In the genomic region with DNA sequence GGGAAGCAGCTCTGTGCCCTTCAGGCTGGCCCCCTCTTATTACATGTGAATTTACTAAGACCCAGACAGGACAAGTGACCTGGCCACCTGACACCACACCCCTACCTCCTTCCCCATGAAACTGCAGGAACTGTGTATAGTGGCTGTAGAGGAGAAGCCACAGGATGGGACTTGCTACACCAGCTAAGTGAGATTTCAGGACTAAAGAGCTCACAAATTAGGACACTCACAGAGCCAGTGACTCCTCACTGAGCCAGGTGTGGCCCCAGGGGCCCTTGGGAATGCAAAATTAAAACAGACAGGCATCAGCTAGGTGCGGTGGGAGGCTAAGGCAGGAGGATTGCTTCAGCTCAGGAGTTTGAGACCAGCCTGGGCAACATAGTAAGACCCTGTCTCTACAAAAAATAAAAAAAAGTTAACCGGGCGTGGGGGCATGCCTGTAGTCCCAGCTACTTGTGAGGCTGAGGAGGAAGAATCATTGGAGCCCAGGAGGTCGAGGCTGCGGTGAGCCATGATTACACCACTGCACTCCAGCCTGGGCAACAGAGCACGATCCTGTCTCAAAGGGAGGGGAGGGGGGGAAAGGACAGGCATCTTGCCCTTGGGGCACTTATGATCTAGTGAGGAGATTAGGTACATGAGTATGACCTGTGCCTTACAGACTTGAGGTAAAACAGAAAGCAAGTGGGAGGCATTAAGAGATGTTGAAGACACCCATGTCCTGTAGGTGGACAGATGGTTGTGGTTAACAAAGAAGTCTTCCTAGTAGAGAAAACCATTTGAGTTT, we compare ENCODE assay signal across 19 cellular contexts.
"Had no signal": no experiment of that assay in that cellular context is flagged by ENCODE, and none has a peak within 500 bp of the region (broad histone marks: within the 10 kb centered on the region; RNA-seq: fewer than 3 reads in every experiment).

No MANE protein-coding gene starts in this region.

- H3K27me3 Mint-ChIP-seq: naive B cell had no signal

- H3K9me3 Mint-ChIP-seq: activated naive CD4-positive, alpha-beta T cell treated with anti-CD3 and anti-CD28 coated beads, Interleukin-2, amount 10 ng/mL, durations not matched to agents 7 days and 5 days; activated T-helper 17 cell treated with anti-CD3 and anti-CD28 coated beads, Interleukin-2, amount 50 U/mL, for 72 hours; naive B cell; T-cell had no signal

- H3K27ac ChIP-seq: body of pancreas, right atrium auricular region, SK-N-MC, stomach, testis had no signal

- H3K36me3 Mint-ChIP-seq: activated naive CD4-positive, alpha-beta T cell treated with anti-CD3 and anti-CD28 coated beads, Interleukin-2, amount 10 ng/mL, durations not matched to agents 7 days and 5 days; naive B cell; T-cell had no signal

- ATAC-seq: activated T-helper 17 cell treated with anti-CD3 and anti-CD28 coated beads, Interleukin-2, amount 50 U/mL, for 72 hours; body of pancreas; left lobe of liver; T-cell had no signal

- H3K4me3 Mint-ChIP-seq: activated naive CD4-positive, alpha-beta T cell treated with anti-CD3 and anti-CD28 coated beads, Interleukin-2, amount 10 ng/mL, durations not matched to agents 7 days and 5 days; activated T-helper 17 cell treated with anti-CD3 and anti-CD28 coated beads, Interleukin-2, amount 50 U/mL, for 72 hours; naive B cell; T-cell had no signal

- H3K9me3 ChIP-seq: body of pancreas, right atrium auricular region, stomach, testis had no signal

- H3K27ac Mint-ChIP-seq: activated naive CD4-positive, alpha-beta T cell treated with anti-CD3 and anti-CD28 coated beads, Interleukin-2, amount 10 ng/mL, durations not matched to agents 7 days and 5 days; activated T-helper 17 cell treated with anti-CD3 and anti-CD28 coated beads, Interleukin-2, amount 50 U/mL, for 72 hours; T-cell had no signal

- H3K4me3 ChIP-seq: body of pancreas, right atrium auricular region, SK-N-MC, stomach, testis had no signal

- H3K36me3 ChIP-seq: right atrium auricular region had no signal

- DNase-seq: activated CD4-positive, CD25-positive, alpha-beta regulatory T cell treated with anti-CD3 and anti-CD28 coated beads, Interleukin-2, amount 50 U/mL, for 72 hours; activated naive CD4-positive, alpha-beta T cell treated with anti-CD3 and anti-CD28 coated beads, Interleukin-2, amount 10 ng/mL, durations not matched to agents 7 days and 5 days; body of pancreas; cerebellar nuclear complex; erythroblast; naive B cell; small intestine; stimulated activated CD4-positive, alpha-beta T cell treated with anti-CD3 and anti-CD28 coated beads, Interleukin-4, amount 100 ng/mL, for 4 hours; stimulated activated CD8-positive, alpha-beta memory T cell treated with anti-CD3 and anti-CD28 coated beads, Interleukin-4, amount 100 ng/mL, for 48 hours; stomach; T-cell; T-helper 9 cell; testis had no signal

- FAIRE-seq: islet of Langerhans, small intestine, urothelium cell line had no signal

- H3K27me3 ChIP-seq: body of pancreas, right atrium auricular region, stomach, testis had no signal
